Comparison of ENCODE assay signal across 8 cellular contexts in genomic region chr2:216498418-216499413, GRCh38. TPM values are rescaled to one million over a fixed set of nuclear protein-coding genes. Genes with fewer than 3 reads are reported as not detected.
DNase-seq lines count a peak whose midpoint lies in the region; ATAC-seq and TF ChIP-seq lines count a peak whose summit lies in the region.

Gene RPL37A, plus strand, starts transcription at chr2:216498844. Its CDS starts 31 bp downstream, at chr2:216498875.

- TF ChIP-seq EP300 in gastroesophageal sphincter (IDR thresholded peaks at IDR 0.05) = no peak

- H3K9me3 ChIP-seq in gastroesophageal sphincter (no peaks in the 10 kb centered on the region), neutrophil (no peaks in the 10 kb centered on the region)

- peak within 1 kb of the TSS; percentile 94 for H3K4me3 Mint-ChIP-seq in activated naive CD4-positive, alpha-beta T cell treated with anti-CD3 and anti-CD28 coated beads for 36 hours

- CTCF ChIA-PET in activated naive CD4-positive, alpha-beta T cell treated with anti-CD3 and anti-CD28 coated beads for 36 hours (lab: Charles Lee) = interaction anchor here (0.6 kb wide), 2 partner anchors 15 to 49 kb away, joined by 3 read pairs; no protein-coding TSS in a partner anchor

- peaks cover 0 to 42% of the 10 kb centered on the region in 2 donors for H3K36me3 ChIP-seq in gastroesophageal sphincter
- peaks cover 38% of the 10 kb centered on the region for H3K36me3 ChIP-seq in neutrophil

- H3K27ac ChIP-seq in gastroesophageal sphincter (peak within 1 kb of the TSS; percentile 63 to 90 (median 84)), neutrophil (peak within 1 kb of the TSS; percentile 79), substantia nigra (ENCODE audit: low read depth, low read length, poor library complexity, severe bottlenecking) (peak within 1 kb of the TSS; percentile 77)

- peak; percentile 98 for ATAC-seq in gastroesophageal sphincter

- no peak for TF ChIP-seq CTCF in HFF-Myc (IDR thresholded peaks at IDR 0.05; ENCODE audit: low read depth, low read length, missing control alignments)
- no peak for TF ChIP-seq CTCF in gastroesophageal sphincter (IDR thresholded peaks at IDR 0.05)
- peak; percentile 25 for TF ChIP-seq CTCF in neutrophil (IDR thresholded peaks at IDR 0.05)

- WGBS in gastroesophageal sphincter (ENCODE audit: low coverage in 1 of 2), 2 donors = 0% methylated on average over 6 to 13 of the region's 55 CpGs

- TF ChIP-seq POLR2A in gastroesophageal sphincter (IDR thresholded peaks at IDR 0.05) = peak; percentile 86

- peak; percentile 95 for DNase-seq in GM03348 (ENCODE audit: low spot score)
- DNase-seq in HFF-Myc (ENCODE audit: extremely low read depth, low read depth) = peak; percentile 94
- peak; percentile 96 for DNase-seq in NAMALWA (ENCODE audit: low spot score)
- DNase-seq in SK-N-DZ (ENCODE audit: low spot score) = peak; percentile 96
- peak; percentile 93 for DNase-seq in activated naive CD4-positive, alpha-beta T cell treated with anti-CD3 and anti-CD28 coated beads for 36 hours
- DNase-seq in substantia nigra (lab: John Stamatoyannopoulos, UW) = peak; percentile 52 to 95 (median 88)

- H3K36me3 Mint-ChIP-seq in activated naive CD4-positive, alpha-beta T cell treated with anti-CD3 and anti-CD28 coated beads for 36 hours (ENCODE audit: low read depth) = peaks cover 47% of the 10 kb centered on the region

- H3K27me3 ChIP-seq in gastroesophageal sphincter (no peaks in the 10 kb centered on the region), neutrophil (no peaks in the 10 kb centered on the region)

- H3K4me1 ChIP-seq in gastroesophageal sphincter (peaks cover 5 to 51% (median 12%) of the 10 kb centered on the region in 3 donors), neutrophil (ENCODE audit: control insufficient read depth in 1 of 2, insufficient read depth in 1 of 2, low read depth in 1 of 2, low read length in 1 of 2) (peaks cover 25 to 30% of the 10 kb centered on the region in 2 experiments)

- H3K4me3 ChIP-seq in HFF-Myc (replicated peaks; ENCODE audit: low read depth, low read length) (peak within 1 kb of the TSS; percentile 94), gastroesophageal sphincter (peak within 1 kb of the TSS; percentile 53 to 66), neutrophil (ENCODE audit: low read depth in 1 of 2, low read length in 1 of 2) (peak within 1 kb of the TSS; percentile 72 to 90)

- intact Hi-C loops in activated naive CD4-positive, alpha-beta T cell treated with anti-CD3 and anti-CD28 coated beads for 36 hours (cut with micrococcal nuclease) = loop anchor here (1.0 to 5.0 kb wide), 7 partner anchors 20 to 466 kb away; partner anchors contain the start of genes SMARCAL1 and XRCC5

- no peaks in the 10 kb centered on the region for H3K27me3 Mint-ChIP-seq in activated naive CD4-positive, alpha-beta T cell treated with anti-CD3 and anti-CD28 coated beads for 36 hours (ENCODE audit: low read depth)

- H3K4me1 Mint-ChIP-seq in activated naive CD4-positive, alpha-beta T cell treated with anti-CD3 and anti-CD28 coated beads for 36 hours (ENCODE audit: low read depth) = peaks cover 51% of the 10 kb centered on the region

- peak within 1 kb of the TSS; percentile 94 for H3K27ac Mint-ChIP-seq in activated naive CD4-positive, alpha-beta T cell treated with anti-CD3 and anti-CD28 coated beads for 36 hours

- no peaks in the 10 kb centered on the region for H3K9me3 Mint-ChIP-seq in activated naive CD4-positive, alpha-beta T cell treated with anti-CD3 and anti-CD28 coated beads for 36 hours

RNA-seq across cellular contexts. Expression of gene RPL37A, which starts in this region (rescaled TPM):
- polyA plus RNA-seq in SK-N-DZ (2014; cell fraction: cytosol; rRNA removed) = 1,479 and 2,334 TPM in 2 replicates
- polyA plus RNA-seq in SK-N-DZ (2014; cell fraction: nucleus; rRNA removed) = 1,480 and 2,118 TPM in 2 replicates
- 1,000 to 10,000 TPM; 4,869 to 4,871 TPM for total RNA-seq in activated naive CD4-positive, alpha-beta T cell treated with anti-CD3 and anti-CD28 coated beads for 36 hours
- 1,000 to 10,000 TPM; 1,140 to 1,987 (median 1,653) TPM for total RNA-seq in gastroesophageal sphincter

Comparison
In these comparisons a context has a peak if more than half of its experiments do, and no peak if none do; other contexts are left out.
1. Peak in every context shown above with its lines: DNase-seq, ATAC-seq, H3K4me3 ChIP-seq and H3K27ac ChIP-seq.